In the genomic region with DNA sequence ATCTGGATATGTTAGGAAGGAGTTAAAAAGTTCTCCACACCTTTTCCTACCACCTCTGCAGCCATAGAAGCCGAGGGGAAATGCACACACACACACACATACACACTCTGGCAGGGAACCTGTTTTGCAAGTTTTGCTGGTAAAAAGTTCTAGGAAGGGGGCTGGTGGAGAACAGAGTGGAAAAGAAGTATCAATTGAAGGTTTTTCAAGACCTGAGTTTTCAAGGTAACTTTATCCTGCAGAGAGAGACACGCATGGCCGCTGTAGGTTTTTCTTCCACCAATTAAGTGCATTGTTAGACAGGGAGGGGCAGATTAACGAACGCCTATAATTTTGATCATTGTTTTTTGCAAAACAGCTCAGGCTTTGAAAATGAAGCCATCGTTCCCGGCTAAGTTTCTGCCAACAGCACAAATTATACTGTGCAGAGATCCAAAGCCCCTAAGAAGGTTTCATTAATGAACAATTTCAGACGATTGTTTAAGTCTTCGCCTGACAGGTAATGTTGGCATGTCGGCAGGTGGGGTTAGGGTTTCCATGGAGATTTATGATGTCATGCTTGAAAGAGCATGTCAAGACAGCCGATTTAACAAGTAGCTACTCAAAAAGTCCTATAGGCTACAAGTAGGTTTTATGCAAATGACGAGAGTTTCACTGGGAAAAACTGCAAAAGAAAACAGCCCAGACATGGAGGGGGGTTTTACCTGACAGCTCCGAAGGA, we compare ENCODE assay signal across 12 cellular contexts. TPM values are rescaled to one million over a fixed set of nuclear protein-coding genes. Genes with fewer than 3 reads are reported as not detected.
DNase-seq lines count a peak whose midpoint lies in the region; ATAC-seq, FAIRE-seq and TF ChIP-seq lines count a peak whose summit lies in the region.
"Had no signal": no experiment of that assay in that cellular context is flagged by ENCODE, and none has a peak within 500 bp of the region (broad histone marks: within the 10 kb centered on the region; RNA-seq: fewer than 3 reads in every experiment).

No MANE protein-coding gene starts in this region.

- intact Hi-C loops in thyroid gland (cut with DNase I): no loop called here

- H3K27me3 ChIP-seq in bronchial epithelial cell (ENCODE audit: control insufficient read depth, insufficient read depth, low read length) (no peaks in the 10 kb centered on the region), mesendoderm (ENCODE audit: insufficient read depth, low read length, poor library complexity) (no peaks in the 10 kb centered on the region), thyroid gland (no peaks in the 10 kb centered on the region)
- H3K27me3 ChIP-seq: Peyer's patch had no signal

- no peaks in the 10 kb centered on the region for H3K9me3 ChIP-seq in thyroid gland
- H3K9me3 ChIP-seq: Peyer's patch had no signal

- H3K27ac ChIP-seq in mesendoderm (ENCODE audit: low read depth, low read length) (no peak overlapping the region), thyroid gland (peak overlapping the region; percentile 82 to 89 (median 82))

- H2BK15ac ChIP-seq in mesendoderm (replicated peaks; ENCODE audit: low read depth): peak overlapping the region; percentile 74

- H3K4me1 ChIP-seq in mesendoderm (ENCODE audit: control insufficient read depth, low read depth, low read length) (peaks cover 19% of the 10 kb centered on the region), thyroid gland (peaks cover 45 to 65% of the 10 kb centered on the region in 2 donors)

- TF ChIP-seq RAD21 in Ishikawa (IDR thresholded peaks at IDR 0.05; ENCODE audit: low read depth): peak; percentile 36

- no peaks in the 10 kb centered on the region for H3K79me2 ChIP-seq in mesendoderm (ENCODE audit: control insufficient read depth, insufficient read depth, low read length)

- H3K4me3 ChIP-seq in bronchial epithelial cell (ENCODE audit: low read depth, low read length) (peak overlapping the region; percentile 42), mesendoderm (ENCODE audit: low read length) (no peak overlapping the region), thyroid gland (replicated peaks in 1 of 3) (peak overlapping the region in 1 of 3 donors; percentile 19)
- H3K4me3 ChIP-seq: Peyer's patch had no signal

- H4K5ac ChIP-seq in mesendoderm (ENCODE audit: low read length): no peak overlapping the region

- no peaks in the 10 kb centered on the region for H3K36me3 ChIP-seq in bronchial epithelial cell (ENCODE audit: control insufficient read depth, insufficient read depth, low read length)
- H3K36me3 ChIP-seq in mesendoderm (ENCODE audit: control insufficient read depth, insufficient read depth, low read length): no peaks in the 10 kb centered on the region
- no peaks in the 10 kb centered on the region for H3K36me3 ChIP-seq in thyroid gland
- H3K36me3 ChIP-seq: Peyer's patch had no signal

- no peak overlapping the region for H3K56ac ChIP-seq in mesendoderm (ENCODE audit: low read length)

- TF ChIP-seq EP300 in Ishikawa (IDR thresholded peaks at IDR 0.05; ENCODE audit: borderline replicate concordance): peak; percentile 91

- H2AK5ac ChIP-seq in mesendoderm (ENCODE audit: low read length): no peak overlapping the region

- H2BK5ac ChIP-seq in mesendoderm (ENCODE audit: low read length): no peak overlapping the region

- no peaks in the 10 kb centered on the region for H3K79me1 ChIP-seq in mesendoderm (ENCODE audit: low read length)

- H3K4me2 ChIP-seq in mesendoderm (ENCODE audit: low read length): peak overlapping the region; percentile 21

- TF ChIP-seq CTCF in bronchial epithelial cell (IDR thresholded peaks at IDR 0.05; ENCODE audit: insufficient read depth, low read length, severe bottlenecking): no peak
- no peak for TF ChIP-seq CTCF in thyroid gland (IDR thresholded peaks at IDR 0.05)

- H3K4ac ChIP-seq in mesendoderm (ENCODE audit: low read depth, low read length): no peak overlapping the region

- H2BK120ac ChIP-seq in mesendoderm (ENCODE audit: low read depth, low read length): no peak overlapping the region

- ATAC-seq in HG02852 (IDR thresholded peaks at IDR 0.05; ENCODE audit: unreplicated experiment): no peak
- ATAC-seq: stimulated activated naive CD8-positive, alpha-beta T cell treated with anti-CD3 and anti-CD28 coated beads, Interleukin-15, Interleukin-2, amounts not matched to agents 100 U/mL and 50 U/mL, for 24 hours had no signal

- no CpG with 5 or more reads among the region's 13 CpGs for WGBS in mesendoderm (ENCODE audit: extremely low coverage, insufficient coverage, low lambda C conversion rate)
- WGBS in thyroid gland, 2 donors: 16 to 20% methylated on average over 13 of the region's 13 CpGs

- no peak overlapping the region for H4K8ac ChIP-seq in mesendoderm (ENCODE audit: low read depth, low read length)

- peak overlapping the region; percentile 16 for H3K23ac ChIP-seq in mesendoderm (ENCODE audit: low read length)

- DNase-seq in bronchial epithelial cell (ENCODE audit: low read depth) (peak; percentile 98), mesendoderm (peak; percentile 85), thyroid gland (peak; percentile 78 to 82), C1 segment of cervical spinal cord (lab: John Stamatoyannopoulos, UW) (no peak), DMS153 (lab: John Stamatoyannopoulos, UW) (no peak)
- no peak for DNase-seq in stimulated activated naive CD4-positive, alpha-beta T cell (lab: John Stamatoyannopoulos, UW)
- DNase-seq: activated T-cell treated with anti-CD3 and anti-CD28 coated beads for 4 hours; NCI-H1436; stimulated activated naive CD8-positive, alpha-beta T cell treated with anti-CD3 and anti-CD28 coated beads, Interleukin-15, Interleukin-2, amounts not matched to agents 100 U/mL and 50 U/mL, for 24 hours had no signal

- TF ChIP-seq POLR2A in thyroid gland (IDR thresholded peaks at IDR 0.05): peak in 1 of 2 donors; percentile 13

- FAIRE-seq in bronchial epithelial cell (lab: Jason Lieb, UNC): no peak

- peak overlapping the region; percentile 39 for H3K18ac ChIP-seq in mesendoderm (ENCODE audit: low read length)

- no peak overlapping the region for H3K9ac ChIP-seq in mesendoderm (ENCODE audit: low read length)

TF ChIP-seq in Ishikawa, 13 proteins besides CTCF, POLR2A, EP300 and RAD21:
- TF ChIP-seq CREB1 (IDR thresholded peaks at IDR 0.05; ENCODE audit: low read depth): peak; percentile 48; the same call in 1 of the 2 replicates
- TF ChIP-seq ZBTB7A (IDR thresholded peaks at IDR 0.05; ENCODE audit: low read depth): 0 out of 2 replicates have a peak, but pooled peaks have one; percentile 11
- TF ChIP-seq TAF1 (IDR thresholded peaks at IDR 0.05; ENCODE audit: low read depth): no peak; the same call in 1 of the 2 replicates
- TF ChIP-seq NFIC (IDR thresholded peaks at IDR 0.05): peak; percentile 83
- TF ChIP-seq TEAD4 (IDR thresholded peaks at IDR 0.05): peak; percentile 82
- TF ChIP-seq, protein P1, sequence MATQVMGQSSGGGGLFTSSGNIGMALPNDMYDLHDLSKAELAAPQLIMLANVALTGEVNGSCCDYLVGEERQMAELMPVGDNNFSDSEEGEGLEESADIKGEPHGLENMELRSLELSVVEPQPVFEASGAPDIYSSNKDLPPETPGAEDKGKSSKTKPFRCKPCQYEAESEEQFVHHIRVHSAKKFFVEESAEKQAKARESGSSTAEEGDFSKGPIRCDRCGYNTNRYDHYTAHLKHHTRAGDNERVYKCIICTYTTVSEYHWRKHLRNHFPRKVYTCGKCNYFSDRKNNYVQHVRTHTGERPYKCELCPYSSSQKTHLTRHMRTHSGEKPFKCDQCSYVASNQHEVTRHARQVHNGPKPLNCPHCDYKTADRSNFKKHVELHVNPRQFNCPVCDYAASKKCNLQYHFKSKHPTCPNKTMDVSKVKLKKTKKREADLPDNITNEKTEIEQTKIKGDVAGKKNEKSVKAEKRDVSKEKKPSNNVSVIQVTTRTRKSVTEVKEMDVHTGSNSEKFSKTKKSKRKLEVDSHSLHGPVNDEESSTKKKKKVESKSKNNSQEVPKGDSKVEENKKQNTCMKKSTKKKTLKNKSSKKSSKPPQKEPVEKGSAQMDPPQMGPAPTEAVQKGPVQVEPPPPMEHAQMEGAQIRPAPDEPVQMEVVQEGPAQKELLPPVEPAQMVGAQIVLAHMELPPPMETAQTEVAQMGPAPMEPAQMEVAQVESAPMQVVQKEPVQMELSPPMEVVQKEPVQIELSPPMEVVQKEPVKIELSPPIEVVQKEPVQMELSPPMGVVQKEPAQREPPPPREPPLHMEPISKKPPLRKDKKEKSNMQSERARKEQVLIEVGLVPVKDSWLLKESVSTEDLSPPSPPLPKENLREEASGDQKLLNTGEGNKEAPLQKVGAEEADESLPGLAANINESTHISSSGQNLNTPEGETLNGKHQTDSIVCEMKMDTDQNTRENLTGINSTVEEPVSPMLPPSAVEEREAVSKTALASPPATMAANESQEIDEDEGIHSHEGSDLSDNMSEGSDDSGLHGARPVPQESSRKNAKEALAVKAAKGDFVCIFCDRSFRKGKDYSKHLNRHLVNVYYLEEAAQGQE (IDR thresholded peaks at IDR 0.05; ENCODE audit: low read depth): no peak
- TF ChIP-seq, protein P2, sequence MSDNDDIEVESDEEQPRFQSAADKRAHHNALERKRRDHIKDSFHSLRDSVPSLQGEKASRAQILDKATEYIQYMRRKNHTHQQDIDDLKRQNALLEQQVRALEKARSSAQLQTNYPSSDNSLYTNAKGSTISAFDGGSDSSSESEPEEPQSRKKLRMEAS (IDR thresholded peaks at IDR 0.05): peak; percentile 76
- peak; percentile 66 for TF ChIP-seq YY1 (IDR thresholded peaks at IDR 0.05; ENCODE audit: low read depth)
- TF ChIP-seq FOXM1 (IDR thresholded peaks at IDR 0.05; ENCODE audit: borderline replicate concordance, low read depth): peak; percentile 93
- peak; percentile 94 for TF ChIP-seq TCF12 (IDR thresholded peaks at IDR 0.05; ENCODE audit: low read depth)
- TF ChIP-seq CEBPB (IDR thresholded peaks at IDR 0.05): no peak
- TF ChIP-seq, protein P3, sequence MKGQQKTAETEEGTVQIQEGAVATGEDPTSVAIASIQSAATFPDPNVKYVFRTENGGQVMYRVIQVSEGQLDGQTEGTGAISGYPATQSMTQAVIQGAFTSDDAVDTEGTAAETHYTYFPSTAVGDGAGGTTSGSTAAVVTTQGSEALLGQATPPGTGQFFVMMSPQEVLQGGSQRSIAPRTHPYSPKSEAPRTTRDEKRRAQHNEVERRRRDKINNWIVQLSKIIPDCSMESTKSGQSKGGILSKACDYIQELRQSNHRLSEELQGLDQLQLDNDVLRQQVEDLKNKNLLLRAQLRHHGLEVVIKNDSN (IDR thresholded peaks at IDR 0.05): no peak
- TF ChIP-seq EGR1 (IDR thresholded peaks at IDR 0.05): no peak

RNA-seq across cellular contexts. Expression of a gene that starts 29.7 kb away (rescaled TPM):
- total RNA-seq in bronchial epithelial cell: 3.4 and 4.9 TPM in 2 replicates
- 4.2 TPM for polyA plus RNA-seq in mesendoderm (2013, experiment 1 of 2)
- 4.3 TPM for polyA plus RNA-seq in mesendoderm (2013, experiment 2 of 2)
- 100 to 1,000 TPM in 1 of 4 donors, 10 to 100 TPM in 3; 67.3 to 104 (median 89.8) TPM for total RNA-seq in thyroid gland

Comparison
In these comparisons a context has a peak if more than half of its experiments do, and no peak if none do; other contexts are left out.
1. DNase-seq: peak in bronchial epithelial cell (single experiment), mesendoderm (single experiment) and thyroid gland (2 of 2); none in stimulated activated naive CD4-positive, alpha-beta T cell (0 of 6), C1 segment of cervical spinal cord (0 of 14) and DMS153 (single experiment).
2. RNA of a gene that starts 29.7 kb away (total RNA-seq): 67.3 to 104 TPM in thyroid gland; 3.4 to 4.9 TPM in bronchial epithelial cell; every median in the first group is over 10 times any median in the second.